Comparison of ENCODE assay signal across 1 cellular context in genomic region chr13:94601446-94602431, GRCh38.
TF ChIP-seq lines count a peak whose summit lies in the region.

Gene GPR180 (plus strand): TSS chr13:94601857. CDS start chr13:94601928, 71 bp downstream.

TF ChIP-seq in HEK293, 187 proteins besides CTCF, POLR2A, EP300 and RAD21 (continued from another document and continues in another):
- TF ChIP-seq ZBTB26 (tag by site-specific recombination; optimal IDR thresholded peaks at IDR 0.05) (peak; percentile 67), ZSCAN5A (tag by site-specific recombination; IDR thresholded peaks at IDR 0.05) (peak; percentile 52; the same call in 1 of the 2 replicates), BCL11B (tag by site-specific recombination; IDR thresholded peaks at IDR 0.05; ENCODE audit: low read depth) (no peak), PRDM10 (tag by site-specific recombination; IDR thresholded peaks at IDR 0.05) (peak; percentile 87), ZFHX2 (tag by site-specific recombination; conservative IDR thresholded peaks at IDR 0.05) (peak; percentile 73), ZNF202 (tag by site-specific recombination; IDR thresholded peaks at IDR 0.05; ENCODE audit: borderline replicate concordance) (peak; percentile 92), ZNF394 (tag by site-specific recombination; IDR thresholded peaks at IDR 0.05; ENCODE audit: borderline replicate concordance) (0 out of 2 replicates have a peak, but pooled peaks have one; percentile 22), ZXDB (tag by site-specific recombination; IDR thresholded peaks at IDR 0.05) (no peak; the same call in 1 of the 2 replicates), ZSCAN4 (tag by site-specific recombination; IDR thresholded peaks at IDR 0.05) (no peak), TSHZ1 (tag by site-specific recombination; IDR thresholded peaks at IDR 0.05; ENCODE audit: borderline replicate concordance) (no peak), YY1 (tag by site-specific recombination; IDR thresholded peaks at IDR 0.05) (peak; percentile 68), ZNF248 (tag by site-specific recombination; IDR thresholded peaks at IDR 0.05) (no peak), KLF8 (tag by site-specific recombination; IDR thresholded peaks at IDR 0.05) (peak; percentile 86; the same call in 1 of the 2 replicates), ZNF169 (tag by site-specific recombination; IDR thresholded peaks at IDR 0.05) (no peak), SCRT2 (tag by site-specific recombination; IDR thresholded peaks at IDR 0.05) (peak; percentile 98), SETDB1 (IDR thresholded peaks at IDR 0.05; ENCODE audit: insufficient read length, low read length) (peak; percentile 96), ZNF558 (tag by site-specific recombination; IDR thresholded peaks at IDR 0.05) (no peak), ZNF843 (tag by site-specific recombination; IDR thresholded peaks at IDR 0.05) (no peak), ZBTB17 (tag by site-specific recombination; IDR thresholded peaks at IDR 0.05) (peak; percentile 57; the same call in 1 of the 2 replicates), EGR2 (tag by site-specific recombination; IDR thresholded peaks at IDR 0.05; ENCODE audit: low read depth) (peak; percentile 73), WT1 (tag by site-specific recombination; IDR thresholded peaks at IDR 0.05) (no peak; the same call in 1 of the 2 replicates), PATZ1 (tag by site-specific recombination; IDR thresholded peaks at IDR 0.05) (peak; percentile 95), ZNF623 (tag by site-specific recombination; IDR thresholded peaks at IDR 0.05) (no peak), ZNF140 (tag by site-specific recombination; IDR thresholded peaks at IDR 0.05) (no peak), ZNF521 (tag by site-specific recombination; IDR thresholded peaks at IDR 0.05) (no peak), ZNF223 (tag by site-specific recombination; IDR thresholded peaks at IDR 0.05) (no peak), ZNF629 (tag by site-specific recombination; IDR thresholded peaks at IDR 0.05) (peak; percentile 71), ELK4 (IDR thresholded peaks at IDR 0.05; ENCODE audit: borderline replicate concordance, low read depth, low read length) (no peak; the same call in 1 of the 2 replicates), TRIM28 (IDR thresholded peaks at IDR 0.05; ENCODE audit: borderline replicate concordance, low read length) (peak; percentile 39; the same call in 1 of the 2 replicates), BCL11A (tag by site-specific recombination; IDR thresholded peaks at IDR 0.05; ENCODE audit: low read depth) (no peak), ZNF37A (tag by site-specific recombination; IDR thresholded peaks at IDR 0.05) (no peak), ZNF560 (tag by site-specific recombination; IDR thresholded peaks at IDR 0.05; ENCODE audit: borderline replicate concordance) (no peak), ZNF76 (tag by site-specific recombination; IDR thresholded peaks at IDR 0.05; ENCODE audit: borderline replicate concordance, low read depth) (peak; percentile 71; the same call in 1 of the 2 replicates), ZSCAN23 (tag by site-specific recombination; IDR thresholded peaks at IDR 0.05) (no peak), KLF17 (tag by site-specific recombination; IDR thresholded peaks at IDR 0.05) (0 out of 2 replicates have a peak, but pooled peaks have one; percentile 87), SP2 (tag by site-specific recombination; IDR thresholded peaks at IDR 0.05) (peak; percentile 97), ZNF837 (tag by site-specific recombination; IDR thresholded peaks at IDR 0.05) (no peak), ZNF184 (tag by site-specific recombination; IDR thresholded peaks at IDR 0.05) (no peak), ZNF292 (tag by site-specific recombination; IDR thresholded peaks at IDR 0.05; ENCODE audit: borderline replicate concordance, low read depth) (no peak), ZNF366 (tag by site-specific recombination; conservative IDR thresholded peaks at IDR 0.05) (0 out of 2 replicates have a peak, but pooled peaks have one; percentile 38), KLF16 (tag by site-specific recombination; IDR thresholded peaks at IDR 0.05) (peak; percentile 58), ZEB2 (tag by site-specific recombination; IDR thresholded peaks at IDR 0.05) (peak; percentile 72; the same call in 1 of the 2 replicates), ZNF174 (tag by site-specific recombination; IDR thresholded peaks at IDR 0.05) (no peak), PRDM1 (tag by site-specific recombination; IDR thresholded peaks at IDR 0.05) (no peak), INSM2 (tag by site-specific recombination; IDR thresholded peaks at IDR 0.05) (peak; percentile 78), OVOL3 (tag by site-specific recombination; IDR thresholded peaks at IDR 0.05) (no peak), ZNF416 (tag by site-specific recombination; IDR thresholded peaks at IDR 0.05) (no peak)
